10 cellular contexts compared by ENCODE assay signal in the genomic region with DNA sequence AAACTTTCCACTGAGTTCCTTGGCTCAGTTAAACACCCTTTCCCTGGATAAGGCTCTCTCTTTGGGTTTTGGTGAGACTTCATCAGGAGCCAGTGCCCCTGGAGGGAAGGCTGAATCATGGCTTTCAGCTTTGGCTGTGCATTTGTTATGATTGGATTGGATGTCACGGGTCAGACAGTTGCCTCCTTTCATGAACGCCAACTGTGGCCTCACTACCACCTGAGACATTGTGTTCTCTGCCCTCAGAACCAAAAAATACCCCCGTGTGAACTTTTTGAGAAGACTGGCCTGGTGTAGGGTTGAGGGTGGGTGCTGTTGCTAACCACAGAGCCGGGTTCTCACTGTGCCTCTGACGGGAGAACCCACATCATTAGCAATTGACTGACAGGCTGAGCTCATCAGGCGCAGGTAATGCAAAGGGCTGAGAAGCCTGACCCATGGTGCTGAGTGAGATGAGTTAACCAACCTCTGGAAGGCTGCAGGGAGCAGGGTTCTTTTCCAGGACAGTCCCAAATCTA.
DNase-seq lines count a peak whose midpoint lies in the region; ATAC-seq and TF ChIP-seq lines count a peak whose summit lies in the region.
"Had no signal": no experiment of that assay in that cellular context is flagged by ENCODE, and none has a peak within 500 bp of the region (broad histone marks: within the 10 kb centered on the region; RNA-seq: fewer than 3 reads in every experiment).

No MANE protein-coding gene starts in this region.

- H2AFZ ChIP-seq in DND-41 (ENCODE audit: low read depth, low read length) (no peak overlapping the region), HCT116 (ENCODE audit: low read depth, low read length, poor library complexity, severe bottlenecking) (no peak overlapping the region)

- H3K9me2 ChIP-seq in HCT116 (ENCODE audit: insufficient read depth) = no peaks in the 10 kb centered on the region

- H3K4me2 ChIP-seq in DND-41 (ENCODE audit: insufficient read depth, low read length) (no peak overlapping the region), HCT116 (ENCODE audit: low read length) (peak overlapping the region; percentile 65)

- TF ChIP-seq RAD21 in HCT116 (IDR thresholded peaks at IDR 0.05; ENCODE audit: low read depth) = no peak

- no peak for TF ChIP-seq POLR2A in HCT116 (IDR thresholded peaks at IDR 0.05; ENCODE audit: borderline replicate concordance, extremely low read depth, insufficient read depth, insufficient read length)

- POLR2A ChIA-PET in HCT116 (lab: Charles Lee) = interaction anchor here (2.0 kb wide), 1 partner anchor 21 kb away, joined by 8 read pairs; no protein-coding TSS in a partner anchor

- peak; percentile 76 for ATAC-seq in DND-41 (ENCODE audit: insufficient read depth, low read depth)
- peak; percentile 35 for ATAC-seq in HCT116
- peak; percentile 18 for ATAC-seq in SK-N-SH treated with all-trans-retinoic acid at 6 μM for 48 hours
- peak in 1 of 2 donors; percentile 90 for ATAC-seq in left cardiac atrium

- no peak overlapping the region for H3K4me3 ChIP-seq in DND-41 (ENCODE audit: low read depth in 1 of 2, low read length in 2 of 2)
- no peak overlapping the region for H3K4me3 ChIP-seq in HCT116 (replicated peaks in 1 of 2; ENCODE audit: low read depth in 1 of 2, low read length in 2 of 2)

- H3K27ac ChIP-seq in DND-41 (ENCODE audit: low read length) (no peak overlapping the region), HCT116 (ENCODE audit: low read depth, low read length) (no peak overlapping the region; the same call in 1 of the 2 replicates)

- intact Hi-C loops in HCT116 (cut with micrococcal nuclease) = no loop called here
- intact Hi-C loops in left cardiac atrium (cut with DNase I) = no loop called here

- CTCF ChIA-PET in HCT116 (lab: Charles Lee) = no interaction called here

- no peaks in the 10 kb centered on the region for H3K79me2 ChIP-seq in DND-41 (ENCODE audit: insufficient read depth, low read length)
- no peaks in the 10 kb centered on the region for H3K79me2 ChIP-seq in HCT116 (ENCODE audit: insufficient read depth, low read length)

- H3K27me3 ChIP-seq in DND-41 (ENCODE audit: insufficient read depth, low read length, poor library complexity) (no peaks in the 10 kb centered on the region), HCT116 (ENCODE audit: insufficient read depth, low read length) (no peaks in the 10 kb centered on the region)

- no TSS peak for BruUV-seq in HCT116 (replicated peaks; lab: Mats Ljungman, UMichigan)

- H4K20me1 ChIP-seq in DND-41 (ENCODE audit: insufficient read depth, low read length) (no peaks in the 10 kb centered on the region), HCT116 (ENCODE audit: insufficient read depth) (no peaks in the 10 kb centered on the region)

- H3K9ac ChIP-seq in DND-41 (ENCODE audit: low read depth, low read length) = no peak overlapping the region
- H3K9ac ChIP-seq in HCT116 (ENCODE audit: low read length) = 0 out of 2 replicates have a peak overlapping the region, but pooled peaks have one; percentile 20

- no peaks in the 10 kb centered on the region for H3K9me3 ChIP-seq in DND-41 (ENCODE audit: insufficient read depth, low read length, severe bottlenecking)
- no peaks in the 10 kb centered on the region for H3K9me3 ChIP-seq in HCT116 (ENCODE audit: control insufficient read depth in 1 of 2, insufficient read depth in 1 of 2, low read depth in 1 of 2, low read length in 2 of 2)

- no peaks in the 10 kb centered on the region for H3K4me1 ChIP-seq in DND-41 (ENCODE audit: insufficient read depth, low read length)
- H3K4me1 ChIP-seq in HCT116 (ENCODE audit: control insufficient read depth in 1 of 2, insufficient read depth in 2 of 2, low read length in 2 of 2) = peaks cover 8 to 22% of the 10 kb centered on the region in 2 experiments; a peak in 3 of 4 replicates

- RAD21 ChIA-PET in HCT116 (lab: Charles Lee; ENCODE audit: low non-redundant PET in 1 of 2, low total read pairs in 2 of 2, uncharacterized antibody in 2 of 2, unreplicated experiment in 2 of 2) = interaction anchor here in 1 of 2 experiments (0.8 kb wide), 1 partner anchor 20 kb away, joined by 3 read pairs; no protein-coding TSS in a partner anchor

- no peak for TF ChIP-seq CTCF in DND-41 (IDR thresholded peaks at IDR 0.05; ENCODE audit: borderline replicate concordance, extremely low read depth, low read length, poor library complexity, severe bottlenecking)
- TF ChIP-seq CTCF in HCT116 (IDR thresholded peaks at IDR 0.05 in 2 of 3, conservative IDR thresholded peaks at IDR 0.05 in 1 of 3; ENCODE audit: borderline replicate concordance in 1 of 3, insufficient read depth in 1 of 3, low read depth in 2 of 3, low read length in 2 of 3) = no peak

- peak; percentile 10 for DNase-seq in DND-41
- DNase-seq in HCT116 (ENCODE audit: low read depth, low spot score) = no peak
- DNase-seq in left cardiac atrium = peak; percentile 48
- DNase-seq in LoVo (ENCODE audit: low spot score) = no peak
- DNase-seq in NCI-H526 treated with DMSO at 0.1 percent for 48 hours (lab: John Stamatoyannopoulos, UW) = no peak
- no peak for DNase-seq in middle frontal gyrus (ENCODE audit: extremely low spot score, low spot score)
- no peak for DNase-seq in NOMO-1 treated with dmso at 0.1 percent for 144 hours (lab: John Stamatoyannopoulos, UW; ENCODE audit: unreplicated experiment)
- DNase-seq: NCI-H1930, nephron progenitor cell had no signal

- H3K36me3 ChIP-seq in DND-41 (ENCODE audit: insufficient read depth, low read length) = no peaks in the 10 kb centered on the region
- H3K36me3 ChIP-seq in HCT116 (ENCODE audit: control insufficient read depth in 1 of 2, insufficient read depth in 2 of 2, low read length in 2 of 2) = no peaks in the 10 kb centered on the region

TF ChIP-seq in HCT116, 20 proteins besides CTCF, POLR2A, EP300 and RAD21:
- TF ChIP-seq ELF1 (IDR thresholded peaks at IDR 0.05; ENCODE audit: borderline replicate concordance, low read depth) (no peak), TCF7L2 (IDR thresholded peaks at IDR 0.05; ENCODE audit: borderline replicate concordance, extremely low read depth, insufficient read depth, insufficient read length) (no peak), EGR1 (IDR thresholded peaks at IDR 0.05; ENCODE audit: low read depth) (no peak), SIN3A (IDR thresholded peaks at IDR 0.05; ENCODE audit: low read depth) (no peak), EZH2phosphoT487 (IDR thresholded peaks at IDR 0.05; ENCODE audit: borderline replicate concordance) (no peak), POLR2AphosphoS5 (IDR thresholded peaks at IDR 0.05; ENCODE audit: low read depth, low read length) (no peak), EZH2 (IDR thresholded peaks at IDR 0.05) (no peak), ATF3 (IDR thresholded peaks at IDR 0.05) (no peak), SRF (IDR thresholded peaks at IDR 0.05; ENCODE audit: low read depth) (no peak), ZNF274 (IDR thresholded peaks at IDR 0.05; ENCODE audit: low read depth, low read length) (no peak)
TF ChIP-seq in HCT116: peak in this region for 0.

TF ChIP-seq in SK-N-SH treated with all-trans-retinoic acid at 6 μM for 48 hours, 23 proteins besides CTCF, POLR2A, EP300 and RAD21:
- TF ChIP-seq OSR1 (CRISPR knock-in tag; IDR thresholded peaks at IDR 0.05) = no peak

Comparison
In these comparisons a context has a peak if more than half of its experiments do, and no peak if none do; other contexts are left out.
1. DNase-seq: peak in DND-41 (single experiment) and left cardiac atrium (single experiment); none in HCT116 (single experiment), LoVo (single experiment), NCI-H526 treated with DMSO at 0.1 percent for 48 hours (single experiment), middle frontal gyrus (single experiment) and NOMO-1 treated with dmso at 0.1 percent for 144 hours (single experiment).